ENCODE assay signal across 8 cellular contexts in genomic region chr3:127682175-127682554, GRCh38. TPM values are rescaled to one million over a fixed set of nuclear protein-coding genes. Genes with fewer than 3 reads are reported as not detected.
DNase-seq lines count a peak whose midpoint lies in the region; ATAC-seq, FAIRE-seq and TF ChIP-seq lines count a peak whose summit lies in the region.
"Not testable (repeated sequence)": the region's sequence is repeated elsewhere in the genome, so short reads cannot be mapped to it uniquely, and the experiment has no call there.

No MANE protein-coding gene starts in this region.

- TF ChIP-seq RAD21 in GM12878 (IDR thresholded peaks at IDR 0.05; ENCODE audit: insufficient read depth, low read depth, low read length): not testable (repeated sequence)

- not testable (repeated sequence) for H3K79me2 ChIP-seq in Karpas-422 (ENCODE audit: low read length); GM12878 (ENCODE audit: control insufficient read depth, insufficient read depth, low read length)

- not testable (repeated sequence) for H3K9me3 ChIP-seq in BLaER1; Karpas-422 (ENCODE audit: low read length); GM12878 (replicated peaks; ENCODE audit: control insufficient read depth, insufficient read depth, low read length); mucosa of descending colon; sigmoid colon

- H3K9me3 Mint-ChIP-seq in activated CD4-positive, alpha-beta memory T cell treated with anti-CD3 and anti-CD28 coated beads, Interleukin-2, amount 10 ng/mL, durations not matched to agents 7 days and 5 days: not testable (repeated sequence)

- intact Hi-C loops in GM12878 (cut with micrococcal nuclease; ENCODE audit: unreplicated experiment); Right ventricle myocardium superior (cut with DNase I); mucosa of descending colon (cut with DNase I, micrococcal nuclease): not testable (repeated sequence)
- intact Hi-C loops in sigmoid colon (cut with DNase I): loop anchor here (10.0 kb wide), 1 partner anchor 233 kb away; the partner anchor contains the start of gene KBTBD12

- not testable (repeated sequence) for TF ChIP-seq POLR2A in GM12878 (IDR thresholded peaks at IDR 0.05; ENCODE audit: low read depth, low read length); sigmoid colon (IDR thresholded peaks at IDR 0.05)

- SMC1A ChIA-PET in GM12878 (lab: Charles Lee; ENCODE audit: uncharacterized antibody, unreplicated experiment): interaction anchor here (1.6 to 2.3 kb wide), 2 partner anchors 15 to 279 kb away, joined by 3 to 10 read pairs; no protein-coding TSS in a partner anchor

- not testable (repeated sequence) for H3K9ac ChIP-seq in BLaER1; GM12878 (ENCODE audit: control insufficient read depth, insufficient read depth, low read length)
- peak overlapping the region; percentile 39 for H3K9ac ChIP-seq in Karpas-422 (ENCODE audit: low read length)

- H3K4me1 ChIP-seq in BLaER1 (peaks cover 59% of the 10 kb centered on the region), Karpas-422 (ENCODE audit: low read length) (peaks cover 67% of the 10 kb centered on the region), GM12878 (ENCODE audit: control insufficient read depth, insufficient read depth, low read length) (peaks cover 34% of the 10 kb centered on the region)
- H3K4me1 ChIP-seq in mucosa of descending colon (ENCODE audit: low read depth); sigmoid colon: not testable (repeated sequence)

- not testable (repeated sequence) for H3K36me3 Mint-ChIP-seq in activated CD4-positive, alpha-beta memory T cell treated with anti-CD3 and anti-CD28 coated beads, Interleukin-2, amount 10 ng/mL, durations not matched to agents 7 days and 5 days (ENCODE audit: low read depth)

- H3K27ac ChIP-seq in BLaER1: peak overlapping the region; percentile 73
- peak overlapping the region; percentile 95 for H3K27ac ChIP-seq in Karpas-422 (ENCODE audit: low read length)
- not testable (repeated sequence) for H3K27ac ChIP-seq in GM12878 (ENCODE audit: control insufficient read depth, insufficient read depth); sigmoid colon

- H3K4me3 ChIP-seq in BLaER1, GM12878, mucosa of descending colon, sigmoid colon: not testable (repeated sequence)
- H3K4me3 ChIP-seq in Karpas-422 (ENCODE audit: low read length): peak overlapping the region; percentile 30; the same call in 1 of the 2 replicates

- H2AFZ ChIP-seq in Karpas-422 (ENCODE audit: low read length); GM12878 (ENCODE audit: control insufficient read depth, low read depth, low read length): not testable (repeated sequence)

- H3K4me1 Mint-ChIP-seq in activated CD4-positive, alpha-beta memory T cell treated with anti-CD3 and anti-CD28 coated beads, Interleukin-2, amount 10 ng/mL, durations not matched to agents 7 days and 5 days: not testable (repeated sequence)

- 29% methylated on average over 6 of the region's 6 CpGs for WGBS in GM12878 (ENCODE audit: insufficient coverage, insufficient replicate concordance, low lambda C conversion rate, missing lambda C conversion rate)
- 88 to 95% methylated on average over 6 of the region's 6 CpGs for WGBS in sigmoid colon, 2 donors

- CTCF ChIA-PET in activated CD4-positive, alpha-beta memory T cell treated with anti-CD3 and anti-CD28 coated beads, Interleukin-2, amount 10 ng/mL, durations not matched to agents 7 days and 5 days (lab: Charles Lee): interaction anchor here (1.7 kb wide), 1 partner anchor 12 kb away, joined by 5 read pairs; no protein-coding TSS in a partner anchor
- CTCF ChIA-PET in GM12878 (lab: Yijun Ruan, JAX): interaction anchor here (0.8 to 1.3 kb wide), 3 partner anchors 15 to 287 kb away, joined by 3 read pairs; no protein-coding TSS in a partner anchor

- not testable (repeated sequence) for TF ChIP-seq EP300 in GM12878 (IDR thresholded peaks at IDR 0.05; ENCODE audit: borderline replicate concordance in 1 of 2, control insufficient read depth in 1 of 2, low read depth in 2 of 2, low read length in 2 of 2); sigmoid colon (IDR thresholded peaks at IDR 0.05)

- DNase-seq in Karpas-422; GM12878 (ENCODE audit: low read depth, low spot score): not testable (repeated sequence)
- peak; percentile 10 for DNase-seq in activated CD4-positive, alpha-beta memory T cell treated with anti-CD3 and anti-CD28 coated beads, Interleukin-2, amount 10 ng/mL, durations not matched to agents 7 days and 5 days
- DNase-seq in Right ventricle myocardium superior: peak; percentile 15
- peak in 2 of 3 donors; percentile 3 to 10 for DNase-seq in mucosa of descending colon
- DNase-seq in omental fat pad (ENCODE audit: low spot score): peak; percentile 4
- DNase-seq in sigmoid colon: peak; percentile 51

- not testable (repeated sequence) for H3K27me3 ChIP-seq in BLaER1; Karpas-422 (ENCODE audit: low read length); GM12878 (replicated peaks in 1 of 2; ENCODE audit: control insufficient read depth in 2 of 2, insufficient read depth in 2 of 2, low read length in 1 of 2); sigmoid colon

- in situ Hi-C loops in GM12878 (cut with MboI): not testable (repeated sequence)

- not testable (repeated sequence) for ATAC-seq in GM12878; Right ventricle myocardium superior (ENCODE audit: poor library complexity); mucosa of descending colon; omental fat pad (ENCODE audit: low FRiP score)

- not testable (repeated sequence) for H3K27me3 Mint-ChIP-seq in activated CD4-positive, alpha-beta memory T cell treated with anti-CD3 and anti-CD28 coated beads, Interleukin-2, amount 10 ng/mL, durations not matched to agents 7 days and 5 days

- H3K4me2 ChIP-seq in BLaER1: peak overlapping the region; percentile 76
- H3K4me2 ChIP-seq in Karpas-422 (ENCODE audit: low read depth, low read length, poor library complexity, severe bottlenecking): peak overlapping the region; percentile 51
- peak overlapping the region; percentile 28 for H3K4me2 ChIP-seq in GM12878 (ENCODE audit: control insufficient read depth, insufficient read depth)

- POLR2A ChIA-PET in activated CD4-positive, alpha-beta memory T cell treated with anti-CD3 and anti-CD28 coated beads, Interleukin-2, amount 10 ng/mL, durations not matched to agents 7 days and 5 days (lab: Charles Lee): not testable (repeated sequence)
- POLR2A ChIA-PET in GM12878 (lab: Charles Lee): interaction anchor here (0.6 kb wide), 2 partner anchors 16 to 228 kb away, joined by 3 to 4 read pairs; no protein-coding TSS in a partner anchor

- H3K4me3 Mint-ChIP-seq in activated CD4-positive, alpha-beta memory T cell treated with anti-CD3 and anti-CD28 coated beads, Interleukin-2, amount 10 ng/mL, durations not matched to agents 7 days and 5 days: not testable (repeated sequence)

- not testable (repeated sequence) for FAIRE-seq in GM12878 (lab: Jason Lieb, UNC)

- H3K27ac Mint-ChIP-seq in activated CD4-positive, alpha-beta memory T cell treated with anti-CD3 and anti-CD28 coated beads, Interleukin-2, amount 10 ng/mL, durations not matched to agents 7 days and 5 days: not testable (repeated sequence)

- H3K36me3 ChIP-seq in BLaER1 (peaks cover 31% of the 10 kb centered on the region; the same call in 1 of the 2 replicates), sigmoid colon (peaks cover 6 to 34% (median 13%) of the 10 kb centered on the region in 4 donors)
- not testable (repeated sequence) for H3K36me3 ChIP-seq in Karpas-422 (ENCODE audit: insufficient read depth, low read length); GM12878 (ENCODE audit: control insufficient read depth in 2 of 2, insufficient read depth in 2 of 2, low read length in 1 of 2); mucosa of descending colon (ENCODE audit: low read depth)

- H4K20me1 ChIP-seq in BLaER1; Karpas-422 (ENCODE audit: insufficient read depth, low read depth, low read length); GM12878 (ENCODE audit: control insufficient read depth, insufficient read depth): not testable (repeated sequence)

- TF ChIP-seq CTCF in GM12878 (IDR thresholded peaks at IDR 0.05 in 2 of 3, conservative IDR thresholded peaks at IDR 0.05 in 1 of 3; ENCODE audit: control insufficient read depth in 2 of 3, extremely low read depth in 1 of 3, insufficient read depth in 1 of 3, low read depth in 3 of 3, low read length in 3 of 3); mucosa of descending colon (IDR thresholded peaks at IDR 0.05); omental fat pad (IDR thresholded peaks at IDR 0.05); sigmoid colon (IDR thresholded peaks at IDR 0.05): not testable (repeated sequence)

- H3K9me2 ChIP-seq in Karpas-422 (replicated peaks; ENCODE audit: insufficient read depth, low read length): not testable (repeated sequence)

- BruUV-seq in GM12878 (replicated peaks; lab: Mats Ljungman, UMichigan): not testable (repeated sequence)

- RAD21 ChIA-PET in GM12878 (lab: Charles Lee; ENCODE audit: unreplicated experiment): not testable (repeated sequence)

RNA-seq across cellular contexts. Expression of gene ABTB1, which starts 9.4 kb away (rescaled TPM):
- total RNA-seq in Karpas-422 (2014; rRNA removed; shearing (Covaris generic); ENCODE audit: low replicate concordance): 20.1 and 25.5 TPM in 2 replicates
- 10 to 100 TPM; 34.3 to 38.8 TPM for total RNA-seq in activated CD4-positive, alpha-beta memory T cell treated with anti-CD3 and anti-CD28 coated beads, Interleukin-2, amount 10 ng/mL, durations not matched to agents 7 days and 5 days
- 15.1 and 16.1 TPM in 2 replicates for total RNA-seq in GM12878 (2013; cell fraction: nucleolus; rRNA removed)
- 5.7 and 7.1 TPM in 2 replicates for total RNA-seq in GM12878 (2014; rRNA removed)
- 1.9 and 2.1 TPM in 2 replicates for total RNA-seq in GM12878 (2014; rRNA removed; fragmentation: Illumina TruSeq; extraction: Trizol)
- 10.1 and 10.6 TPM in 2 replicates for total RNA-seq in GM12878 (2021)
- 5.6 TPM for polyA plus RNA-seq in GM12878 (2011; ENCODE audit: low read depth)
- 4.1 and 7.2 TPM in 2 replicates for polyA plus RNA-seq in GM12878 (2011; rRNA removed)
- 8.9 and 12.4 TPM in 2 replicates for polyA plus RNA-seq in GM12878 (2011; cell fraction: cytosol; rRNA removed)
- polyA plus RNA-seq in GM12878 (2011; cell fraction: nucleus; rRNA removed): 53.7 and 56.1 TPM in 2 replicates
- 13.6 and 13.8 TPM in 2 replicates for polyA plus RNA-seq in GM12878 (2012)
- polyA plus RNA-seq in GM12878 (2014; fragmentation: Illumina TruSeq; extraction: Trizol): 1.0 and 2.4 TPM in 2 replicates
- polyA plus RNA-seq in GM12878 (2014; fragmentation: Nextera tagmentation; extraction: Ambion mirVana): under 1 TPM; 0.11 to 0.31 TPM
- 10.2 and 12.9 TPM in 2 replicates for polyA plus RNA-seq in GM12878 (2014; rRNA removed)
- 1 to 10 TPM; 7.7 to 9.2 TPM for polyA plus RNA-seq in GM12878 (2016; fragmentation: Nextera tagmentation; extraction: Ambion mirVana)
- 6.8 and 8.2 TPM in 2 replicates for polyA minus RNA-seq in GM12878 (2011; rRNA and poly(A)+ RNA removed)
- polyA minus RNA-seq in GM12878 (2011; cell fraction: cytosol; rRNA and poly(A)+ RNA removed): 1.9 and 5.0 TPM in 2 replicates
- polyA minus RNA-seq in GM12878 (2011; cell fraction: nucleus; rRNA and poly(A)+ RNA removed): 9.6 and 12.6 TPM in 2 replicates
- 33.0 TPM for total RNA-seq in Right ventricle myocardium superior
- 10 to 100 TPM; 19.9 to 48.7 (median 33.7) TPM for total RNA-seq in mucosa of descending colon
- 100 to 1,000 TPM in 1 of 4 donors, 10 to 100 TPM in 3; 19.5 to 114 (median 28.7) TPM for total RNA-seq in omental fat pad
- 10 to 100 TPM; 33.5 to 75.3 (median 49.1) TPM for total RNA-seq in sigmoid colon
- polyA plus RNA-seq in sigmoid colon: 10 to 100 TPM; 18.0 to 36.5 (median 24.6) TPM

RNA-seq across cellular contexts. Expression of gene PODXL2, which starts 53.2 kb away (rescaled TPM):
- 30.9 and 62.1 TPM in 2 replicates for total RNA-seq in Karpas-422 (2014; rRNA removed; shearing (Covaris generic); ENCODE audit: low replicate concordance)
- 1 to 10 TPM in 1 of 2 experiments, under 1 TPM in 1; 0.95 to 1.1 TPM for total RNA-seq in activated CD4-positive, alpha-beta memory T cell treated with anti-CD3 and anti-CD28 coated beads, Interleukin-2, amount 10 ng/mL, durations not matched to agents 7 days and 5 days
- total RNA-seq in GM12878 (2013; cell fraction: nucleolus; rRNA removed): not detected in 2 replicates
- total RNA-seq in GM12878 (2014; rRNA removed) (21.0 and 24.3 TPM in 2 replicates), GM12878 (2014; rRNA removed; fragmentation: Illumina TruSeq; extraction: Trizol) (12.4 and 13.2 TPM in 2 replicates), GM12878 (2021) (22.2 and 24.4 TPM in 2 replicates), Right ventricle myocardium superior (0.94 TPM), mucosa of descending colon (10 to 100 TPM in 2 of 3 donors, 1 to 10 TPM in 1; 5.4 to 18.5 (median 16.2) TPM), omental fat pad (1 to 10 TPM; 1.7 to 6.3 (median 2.9) TPM), sigmoid colon (1 to 10 TPM; 2.0 to 4.3 (median 2.4) TPM)
- 0.43 TPM for polyA plus RNA-seq in GM12878 (2011; ENCODE audit: low read depth)
- polyA plus RNA-seq in GM12878 (2011; rRNA removed) (not detected in 2 replicates), GM12878 (2014; fragmentation: Illumina TruSeq; extraction: Trizol) (6.9 and 10.3 TPM in 2 replicates), GM12878 (2014; fragmentation: Nextera tagmentation; extraction: Ambion mirVana) (under 1 TPM in 1 of 2 experiments, not detected in 1; 0.03 TPM), GM12878 (2014; rRNA removed) (22.5 and 25.4 TPM in 2 replicates), GM12878 (2016; fragmentation: Nextera tagmentation; extraction: Ambion mirVana) (10 to 100 TPM; 12.0 to 14.0 TPM), sigmoid colon (10 to 100 TPM in 1 of 3 donors, 1 to 10 TPM in 2; 2.5 to 16.7 (median 3.0) TPM)
- not detected in 2 replicates for polyA plus RNA-seq in GM12878 (2011; cell fraction: cytosol; rRNA removed)
- not detected in 2 replicates for polyA plus RNA-seq in GM12878 (2011; cell fraction: nucleus; rRNA removed)
- polyA plus RNA-seq in GM12878 (2012): 1.3 and 2.1 TPM in 2 replicates
- polyA minus RNA-seq in GM12878 (2011; rRNA and poly(A)+ RNA removed): not detected in 2 replicates
- 0.62 TPM in 1 of 2 replicates, not detected in the other for polyA minus RNA-seq in GM12878 (2011; cell fraction: cytosol; rRNA and poly(A)+ RNA removed)
- polyA minus RNA-seq in GM12878 (2011; cell fraction: nucleus; rRNA and poly(A)+ RNA removed): 0.19 TPM in 1 of 2 replicates, not detected in the other
